7 cellular contexts compared by ENCODE assay signal in the genomic region with DNA sequence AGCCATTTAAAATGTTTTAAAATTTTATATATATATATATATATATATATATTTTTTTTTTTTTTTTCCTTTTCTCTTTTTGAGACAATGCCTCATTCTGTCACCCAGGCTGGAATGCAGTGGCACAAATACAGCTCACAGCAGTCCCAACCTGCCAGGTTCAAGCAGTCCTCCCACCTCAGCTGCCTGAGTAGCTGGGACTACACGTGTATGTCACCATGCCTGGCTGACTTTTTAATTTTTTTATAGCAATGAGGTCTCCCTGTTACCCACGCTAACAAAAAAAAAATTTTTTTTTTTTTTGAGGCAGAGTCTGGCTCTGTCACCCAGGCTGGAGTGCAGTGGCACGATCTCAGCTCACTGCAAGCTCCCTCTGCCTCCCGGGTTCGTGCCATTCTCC. TPM values are rescaled to one million over a fixed set of nuclear protein-coding genes. Genes with fewer than 3 reads are reported as not detected.
A peak's percentile ranks its signal among the peaks of the same experiment; 100 is the strongest.
DNase-seq lines count a peak whose midpoint lies in the region; ATAC-seq, FAIRE-seq and TF ChIP-seq lines count a peak whose summit lies in the region.
"Not testable (repeated sequence)": the region's sequence is repeated elsewhere in the genome, so short reads cannot be mapped to it uniquely, and the experiment has no call there.

No MANE protein-coding gene starts in this region.

- H3K36me3 Mint-ChIP-seq in astrocyte (ENCODE audit: low read depth, unreplicated experiment) (peaks cover 15% of the 10 kb centered on the region), mesothelial cell of epicardium (peaks cover 25% of the 10 kb centered on the region)
- peaks cover 50 to 72% of the 10 kb centered on the region in 2 donors for H3K36me3 Mint-ChIP-seq in stimulated activated naive B cell treated with anti-CD40 and anti-IgM and Interleukin-4, amounts not matched to agents 10 μg/mL and 1 μg/mL and 100 μg/mL, for 72 hours

- H3K27ac ChIP-seq in GM23248 (peak overlapping the region; percentile 45; the same call in 1 of the 2 replicates), RWPE1 (peak overlapping the region; percentile 49), epithelial cell of prostate (peak overlapping the region; percentile 52), psoas muscle (peak overlapping the region; percentile 69)
- not testable (repeated sequence) for H3K27ac ChIP-seq in astrocyte (ENCODE audit: low read depth, low read length)

- not testable (repeated sequence) for H3K9me2 ChIP-seq in GM23248 (ENCODE audit: insufficient read depth)

- intact Hi-C loops in psoas muscle (cut with DNase I): loop anchor here in 1 of 2 donors (10.0 kb wide), 1 partner anchor 54 kb away; no protein-coding TSS in a partner anchor

- not testable (repeated sequence) for H3K9ac ChIP-seq in GM23248; astrocyte (ENCODE audit: low read length)

- not testable (repeated sequence) for H3K9me3 ChIP-seq in GM23248 (ENCODE audit: low read depth); astrocyte (ENCODE audit: insufficient read depth, low read depth, low read length); psoas muscle

- H3K27me3 Mint-ChIP-seq in astrocyte (ENCODE audit: low read depth, unreplicated experiment); mesothelial cell of epicardium (ENCODE audit: low read depth); stimulated activated naive B cell treated with anti-CD40 and anti-IgM and Interleukin-4, amounts not matched to agents 10 μg/mL and 1 μg/mL and 100 μg/mL, for 72 hours: not testable (repeated sequence)

- peaks cover 11% of the 10 kb centered on the region; the same call in 1 of the 2 replicates for H3K36me3 ChIP-seq in GM23248 (ENCODE audit: low read depth)
- not testable (repeated sequence) for H3K36me3 ChIP-seq in astrocyte (ENCODE audit: insufficient read depth, low read length); psoas muscle (ENCODE audit: insufficient read depth in 1 of 2, low read depth in 1 of 2)

- H3K4me1 ChIP-seq in GM23248 (ENCODE audit: insufficient read depth): peaks cover 51% of the 10 kb centered on the region
- not testable (repeated sequence) for H3K4me1 ChIP-seq in astrocyte (ENCODE audit: insufficient read depth, low read length)
- peaks cover 79% of the 10 kb centered on the region for H3K4me1 ChIP-seq in psoas muscle

- WGBS in GM23248 (ENCODE audit: low coverage in 1 of 2, low lambda C conversion rate in 2 of 2, missing lambda C conversion rate in 2 of 2), 2 experiments: 38 to 50% methylated on average over 5 of the region's 5 CpGs
- whole genome bisulfite sequencing in psoas muscle, 3 donors: 41 to 67% (median 52%) methylated on average over 5 of the region's 5 CpGs

- FAIRE-seq in astrocyte (lab: Jason Lieb, UNC): not testable (repeated sequence)

- not testable (repeated sequence) for H2AFZ ChIP-seq in GM23248; astrocyte (ENCODE audit: low read depth, low read length)

- H3F3A ChIP-seq in GM23248 (ENCODE audit: insufficient read depth): peaks cover 59% of the 10 kb centered on the region

- peak; percentile 45 to 50 (median 46) for ATAC-seq in psoas muscle
- ATAC-seq in stimulated activated naive B cell treated with anti-CD40 and anti-IgM and Interleukin-4, amounts not matched to agents 10 μg/mL and 1 μg/mL and 100 μg/mL, for 72 hours (replicated peaks): peak; percentile 57 to 68

- H3K4me2 ChIP-seq in GM23248 (ENCODE audit: unreplicated experiment); astrocyte (ENCODE audit: low read length): not testable (repeated sequence)

- H3K4me3 ChIP-seq in GM23248; astrocyte (ENCODE audit: insufficient read depth, low read depth, low read length); psoas muscle: not testable (repeated sequence)

- not testable (repeated sequence) for TF ChIP-seq CTCF in RWPE1 (conservative IDR thresholded peaks at IDR 0.05; ENCODE audit: low read depth); astrocyte (IDR thresholded peaks at IDR 0.05; ENCODE audit: insufficient read depth, low read depth, low read length); mesothelial cell of epicardium (IDR thresholded peaks at IDR 0.05; ENCODE audit: unreplicated experiment); psoas muscle (IDR thresholded peaks at IDR 0.05)

- in situ Hi-C loops in GM23248 (cut with MboI): not testable (repeated sequence)

- POLR2A ChIA-PET in RWPE1 (lab: Yijun Ruan, JAX; ENCODE audit: low non-redundant PET): interaction anchor here (0.7 kb wide), 1 partner anchor 104 kb away, joined by 5 read pairs; no protein-coding TSS in a partner anchor

- H3K79me2 ChIP-seq in GM23248 (ENCODE audit: insufficient read depth) (peaks cover 100% of the 10 kb centered on the region), astrocyte (ENCODE audit: insufficient read depth, low read length) (peaks cover 98% of the 10 kb centered on the region)

- H3K4me3 Mint-ChIP-seq in astrocyte (ENCODE audit: unreplicated experiment); mesothelial cell of epicardium: not testable (repeated sequence)
- H3K4me3 Mint-ChIP-seq in stimulated activated naive B cell treated with anti-CD40 and anti-IgM and Interleukin-4, amounts not matched to agents 10 μg/mL and 1 μg/mL and 100 μg/mL, for 72 hours: peak overlapping the region in 1 of 2 donors; percentile 60

- peak overlapping the region; percentile 67 for H3K27ac Mint-ChIP-seq in astrocyte (ENCODE audit: unreplicated experiment)
- peak overlapping the region; percentile 11 for H3K27ac Mint-ChIP-seq in mesothelial cell of epicardium
- H3K27ac Mint-ChIP-seq in stimulated activated naive B cell treated with anti-CD40 and anti-IgM and Interleukin-4, amounts not matched to agents 10 μg/mL and 1 μg/mL and 100 μg/mL, for 72 hours: peak overlapping the region; percentile 81

- H3K27me3 ChIP-seq in GM23248 (replicated peaks; ENCODE audit: insufficient read depth); astrocyte (ENCODE audit: insufficient read depth, low read length); psoas muscle (ENCODE audit: insufficient read depth in 3 of 3, low read length in 2 of 3): not testable (repeated sequence)

- CTCF ChIA-PET in RWPE1 (lab: Yijun Ruan, JAX): not testable (repeated sequence)

- H4K20me1 ChIP-seq in GM23248 (ENCODE audit: insufficient read depth): peaks cover 24% of the 10 kb centered on the region; the same call in 1 of the 2 replicates
- peaks cover 97% of the 10 kb centered on the region for H4K20me1 ChIP-seq in astrocyte (ENCODE audit: insufficient read depth, low read length)

- not testable (repeated sequence) for H3K9me3 Mint-ChIP-seq in astrocyte (ENCODE audit: unreplicated experiment); mesothelial cell of epicardium; stimulated activated naive B cell treated with anti-CD40 and anti-IgM and Interleukin-4, amounts not matched to agents 10 μg/mL and 1 μg/mL and 100 μg/mL, for 72 hours

- H3K4me1 Mint-ChIP-seq in astrocyte (ENCODE audit: low read depth, unreplicated experiment): peaks cover 34% of the 10 kb centered on the region
- peaks cover 42% of the 10 kb centered on the region for H3K4me1 Mint-ChIP-seq in mesothelial cell of epicardium
- peaks cover 46 to 85% of the 10 kb centered on the region in 2 donors for H3K4me1 Mint-ChIP-seq in stimulated activated naive B cell treated with anti-CD40 and anti-IgM and Interleukin-4, amounts not matched to agents 10 μg/mL and 1 μg/mL and 100 μg/mL, for 72 hours

- DNase-seq in GM23248; RWPE1 (ENCODE audit: low spot score); astrocyte (ENCODE audit: low read depth); epithelial cell of prostate (ENCODE audit: low read depth, low spot score); mesothelial cell of epicardium (ENCODE audit: low spot score in 2 of 2, unreplicated experiment in 2 of 2); psoas muscle; stimulated activated naive B cell treated with anti-CD40 and anti-IgM and Interleukin-4, amounts not matched to agents 10 μg/mL and 1 μg/mL and 100 μg/mL, for 72 hours: not testable (repeated sequence)

RNA-seq across cellular contexts. Expression of a gene that starts 26.6 kb away (rescaled TPM):
- 46.3 and 63.4 TPM in 2 replicates for total RNA-seq in GM23248 (2014; rRNA removed; shearing (Covaris generic))
- polyA plus RNA-seq in GM23248 (2016; fragmentation: Nextera tagmentation; extraction: Ambion mirVana) (45.7 and 49.5 TPM in 2 replicates), psoas muscle (10 to 100 TPM; 16.8 to 38.8 (median 21.2) TPM)
- total RNA-seq in astrocyte (131 and 143 TPM in 2 replicates), mesothelial cell of epicardium (244 to 253 TPM (median 250 TPM) in 3 replicates), psoas muscle (10 to 100 TPM; 80.0 to 93.4 (median 81.7) TPM)

Comparison
In these comparisons a context has a peak if more than half of its experiments do, and no peak if none do; other contexts are left out.
1. H3K27ac Mint-ChIP-seq: peak in every context shown above with its lines; median percentile 81 in stimulated activated naive B cell treated with anti-CD40 and anti-IgM and Interleukin-4, amounts not matched to agents 10 μg/mL and 1 μg/mL and 100 μg/mL, for 72 hours; 67 in astrocyte; 11 in mesothelial cell of epicardium.